8 cellular contexts compared by ENCODE assay signal in genomic region chr11:27473017-27473406, GRCh38. TPM values are rescaled to one million over a fixed set of nuclear protein-coding genes. Genes with fewer than 3 reads are reported as not detected.
A peak's percentile ranks its signal among the peaks of the same experiment; 100 is the strongest.
DNase-seq lines count a peak whose midpoint lies in the region; ATAC-seq and TF ChIP-seq lines count a peak whose summit lies in the region.

No MANE protein-coding gene starts in this region.

- TF ChIP-seq CTCF in mammary epithelial cell (conservative IDR thresholded peaks at IDR 0.05 in 1 of 2, IDR thresholded peaks at IDR 0.05 in 1 of 2; ENCODE audit: extremely low read depth in 1 of 2, insufficient read depth in 1 of 2, low read depth in 1 of 2, low read length in 2 of 2) (no peak), transverse colon (IDR thresholded peaks at IDR 0.05) (no peak)

- H3K9me3 ChIP-seq in mammary epithelial cell (replicated peaks; ENCODE audit: insufficient read depth, low read length) = no peaks in the 10 kb centered on the region
- no peaks in the 10 kb centered on the region for H3K9me3 ChIP-seq in transverse colon

- H3K27me3 Mint-ChIP-seq in activated T-cell treated with anti-CD3 and anti-CD28 coated beads, Interleukin-2, amount 50 U/mL, for 24 hours = peaks cover 43% of the 10 kb centered on the region
- H3K27me3 Mint-ChIP-seq in memory B cell = no peaks in the 10 kb centered on the region

- TF ChIP-seq EP300 in transverse colon (IDR thresholded peaks at IDR 0.05; ENCODE audit: low read depth) = no peak

- no peak for ATAC-seq in memory B cell (ENCODE audit: low read depth)

- no peak overlapping the region for H3K9ac ChIP-seq in mammary epithelial cell (ENCODE audit: insufficient read depth, low read length)

- H3K4me1 ChIP-seq in mammary epithelial cell (ENCODE audit: insufficient read depth, low read length) = peaks cover 28% of the 10 kb centered on the region
- peaks cover 0 to 29% (median 12%) of the 10 kb centered on the region in 4 donors for H3K4me1 ChIP-seq in transverse colon

- 19% methylated on average over 7 of the region's 9 CpGs for WGBS in mammary epithelial cell (ENCODE audit: low coverage, missing lambda C conversion rate)
- 3 to 16% methylated on average over 6 to 8 of the region's 9 CpGs for WGBS in transverse colon (ENCODE audit: low coverage in 1 of 2), 2 donors

- CTCF ChIA-PET in mammary epithelial cell (lab: Charles Lee; ENCODE audit: low non-redundant PET) = interaction anchor here (0.6 to 1.0 kb wide), 3 partner anchors 79 to 264 kb away, joined by 4 to 6 read pairs (median 5); no protein-coding TSS in a partner anchor

- H3K27ac ChIP-seq in mammary epithelial cell (ENCODE audit: insufficient read depth, low read depth, low read length) (no peak overlapping the region), transverse colon (peak overlapping the region; percentile 92 to 97 (median 94))

- no peaks in the 10 kb centered on the region for H4K20me1 ChIP-seq in mammary epithelial cell (ENCODE audit: insufficient read depth, low read length)

- dilution Hi-C loops in mammary epithelial cell (cut with HindIII; ENCODE audit: low sequenced_read_pairs) = no loop called here

- H3K79me2 ChIP-seq in mammary epithelial cell (ENCODE audit: insufficient read depth, low read length) = peaks cover 38% of the 10 kb centered on the region

- no peaks in the 10 kb centered on the region for H3K27me3 ChIP-seq in mammary epithelial cell (ENCODE audit: insufficient read depth, low read length)
- no peaks in the 10 kb centered on the region for H3K27me3 ChIP-seq in transverse colon

- intact Hi-C loops in mammary epithelial cell (cut with micrococcal nuclease) = loop anchor here (5.0 kb wide), 4 partner anchors 46 to 266 kb away; no protein-coding TSS in a partner anchor
- intact Hi-C loops in transverse colon (cut with DNase I; ENCODE audit: low total_unique reads) = no loop called here

- no peak for DNase-seq in activated T-cell treated with anti-CD3 and anti-CD28 coated beads, Interleukin-2, amount 50 U/mL, for 24 hours
- no peak for DNase-seq in activated T-cell treated with anti-CD3 and anti-CD28 coated beads for 4 hours
- DNase-seq in mammary epithelial cell = no peak
- DNase-seq in memory B cell (ENCODE audit: low spot score in 2 of 2) = no peak
- no peak for DNase-seq in transverse colon
- no peak for DNase-seq in effector CD4-positive, alpha-beta T cell
- DNase-seq in NCI-H187 treated with DMSO at 0.1 percent for 48 hours (lab: John Stamatoyannopoulos, UW) = no peak
- no peak for DNase-seq in activated CD4-positive, alpha-beta T cell treated with anti-CD3 and anti-CD28 coated beads, Interleukin-2, amount 50 U/mL, for 1 hour

- peak overlapping the region; percentile 64 to 85 (median 80) for H3K4me3 ChIP-seq in mammary epithelial cell (replicated peaks in 1 of 3; ENCODE audit: insufficient read depth in 1 of 3, low read depth in 2 of 3, low read length in 3 of 3)
- H3K4me3 ChIP-seq in transverse colon = peak overlapping the region in 3 of 4 donors; percentile 77 to 93 (median 89)

- H3K27ac Mint-ChIP-seq in activated T-cell treated with anti-CD3 and anti-CD28 coated beads, Interleukin-2, amount 50 U/mL, for 24 hours = no peak overlapping the region
- H3K27ac Mint-ChIP-seq in memory B cell = peak overlapping the region; percentile 78

- peak overlapping the region; percentile 71 for H2AFZ ChIP-seq in mammary epithelial cell (ENCODE audit: low read depth, low read length)

- peaks cover 3% of the 10 kb centered on the region for H3K36me3 Mint-ChIP-seq in activated T-cell treated with anti-CD3 and anti-CD28 coated beads, Interleukin-2, amount 50 U/mL, for 24 hours (ENCODE audit: low read depth)
- H3K36me3 Mint-ChIP-seq in memory B cell = no peaks in the 10 kb centered on the region

- peaks cover 18% of the 10 kb centered on the region for H3K4me1 Mint-ChIP-seq in activated T-cell treated with anti-CD3 and anti-CD28 coated beads, Interleukin-2, amount 50 U/mL, for 24 hours (ENCODE audit: low read depth)
- peaks cover 14% of the 10 kb centered on the region for H3K4me1 Mint-ChIP-seq in memory B cell

- BruUV-seq in mammary epithelial cell (replicated peaks; lab: Mats Ljungman, UMichigan) = no TSS peak

- H3K4me2 ChIP-seq in mammary epithelial cell (ENCODE audit: insufficient read depth, low read depth, low read length) = peak overlapping the region; percentile 72

- H3K36me3 ChIP-seq in mammary epithelial cell (ENCODE audit: insufficient read depth, low read length) (no peaks in the 10 kb centered on the region), transverse colon (no peaks in the 10 kb centered on the region)

- H3K4me3 Mint-ChIP-seq in activated T-cell treated with anti-CD3 and anti-CD28 coated beads, Interleukin-2, amount 50 U/mL, for 24 hours = peak overlapping the region; percentile 84
- H3K4me3 Mint-ChIP-seq in memory B cell = peak overlapping the region; percentile 94

- no peak for TF ChIP-seq POLR2A in transverse colon (IDR thresholded peaks at IDR 0.05)

- in situ Hi-C loops in mammary epithelial cell (cut with MboI; ENCODE audit: low sequenced_read_pairs in 2 of 2) = no loop called here
- in situ Hi-C loops in transverse colon (cut with MboI; ENCODE audit: low pct_ligation_motif_present in 1 of 4, low pct_unique_long_range_greater_than_20kb in 1 of 4, low sequenced_read_pairs in 3 of 4) = loop anchor here in 2 of 4 donors (10.0 to 25.0 kb wide), 2 partner anchors 88 to 111 kb away; partner anchors contain the start of gene CCDC34 (in 1 of the 2)

- no peaks in the 10 kb centered on the region for H3K9me3 Mint-ChIP-seq in activated T-cell treated with anti-CD3 and anti-CD28 coated beads, Interleukin-2, amount 50 U/mL, for 24 hours
- H3K9me3 Mint-ChIP-seq in memory B cell = peaks cover 3% of the 10 kb centered on the region

RNA-seq across cellular contexts. Expression of gene LGR4, which starts 0.4 kb away (rescaled TPM):
- total RNA-seq in mammary epithelial cell (10 to 100 TPM; 27.8 to 45.8 TPM), transverse colon (100 to 1,000 TPM in 3 of 4 donors, 10 to 100 TPM in 1; 28.7 to 165 (median 120) TPM)
- polyA plus RNA-seq in mammary epithelial cell = 19.3 TPM
- polyA minus RNA-seq in mammary epithelial cell = 93.1 TPM

RNA-seq across cellular contexts. Expression of gene LIN7C, which starts 33.6 kb away (rescaled TPM):
- total RNA-seq in mammary epithelial cell = 10 to 100 TPM; 43.7 to 76.3 TPM
- 16.3 TPM for polyA plus RNA-seq in mammary epithelial cell
- 20.2 TPM for polyA minus RNA-seq in mammary epithelial cell
- 10 to 100 TPM; 23.1 to 49.2 (median 32.4) TPM for total RNA-seq in transverse colon
